In genomic region chr1:220093361-220094015, GRCh38 we compare ENCODE assay signal across 8 cellular contexts. TPM values are rescaled to one million over a fixed set of nuclear protein-coding genes. Genes with fewer than 3 reads are reported as not detected.
DNase-seq lines count a peak whose midpoint lies in the region; ATAC-seq and TF ChIP-seq lines count a peak whose summit lies in the region.

No MANE protein-coding gene starts in this region.

- no peaks in the 10 kb centered on the region for H3K27me3 Mint-ChIP-seq in Calu3 (ENCODE audit: unreplicated experiment)
- H3K27me3 Mint-ChIP-seq in endothelial cell (ENCODE audit: unreplicated experiment) = peaks cover 4% of the 10 kb centered on the region
- H3K27me3 Mint-ChIP-seq in stimulated activated memory B cell treated with anti-CD40 and anti-IgM and Interleukin-4, amounts not matched to agents 10 μg/mL and 1 μg/mL and 100 μg/mL, for 72 hours = no peaks in the 10 kb centered on the region

- in situ Hi-C loops in KBM-7 (cut with MboI; ENCODE audit: low pct_unique_long_range_greater_than_20kb, low sequenced_read_pairs) = no loop called here

- H3K36me3 Mint-ChIP-seq in Calu3 (ENCODE audit: insufficient read depth, unreplicated experiment) (peaks cover 70% of the 10 kb centered on the region), endothelial cell (ENCODE audit: low read depth, unreplicated experiment) (peaks cover 5% of the 10 kb centered on the region)
- peaks cover 13% of the 10 kb centered on the region for H3K36me3 Mint-ChIP-seq in stimulated activated memory B cell treated with anti-CD40 and anti-IgM and Interleukin-4, amounts not matched to agents 10 μg/mL and 1 μg/mL and 100 μg/mL, for 72 hours

- TF ChIP-seq CTCF in Calu3 (IDR thresholded peaks at IDR 0.05; ENCODE audit: unreplicated experiment) (no peak), NB4 (IDR thresholded peaks at IDR 0.05; ENCODE audit: low read depth, low read length) (no peak), endothelial cell (IDR thresholded peaks at IDR 0.05; ENCODE audit: unreplicated experiment) (no peak)

- CTCF ChIA-PET in Calu3 (lab: Charles Lee) = no interaction called here

- peak overlapping the region; percentile 21 for H3K4me3 ChIP-seq in NB4 (ENCODE audit: low read depth, low read length)

- BruUV-seq in Calu3 (replicated peaks; lab: Mats Ljungman, UMichigan) = no TSS peak

- H3K9me3 Mint-ChIP-seq in Calu3 (ENCODE audit: low read depth, unreplicated experiment) (no peaks in the 10 kb centered on the region), endothelial cell (ENCODE audit: unreplicated experiment) (no peaks in the 10 kb centered on the region)
- H3K9me3 Mint-ChIP-seq in stimulated activated memory B cell treated with anti-CD40 and anti-IgM and Interleukin-4, amounts not matched to agents 10 μg/mL and 1 μg/mL and 100 μg/mL, for 72 hours = no peaks in the 10 kb centered on the region

- peak overlapping the region; percentile 81 for H3K4me3 Mint-ChIP-seq in Calu3 (ENCODE audit: low read depth, unreplicated experiment)
- H3K4me3 Mint-ChIP-seq in endothelial cell (ENCODE audit: unreplicated experiment) = peak overlapping the region; percentile 59
- peak overlapping the region; percentile 79 for H3K4me3 Mint-ChIP-seq in stimulated activated memory B cell treated with anti-CD40 and anti-IgM and Interleukin-4, amounts not matched to agents 10 μg/mL and 1 μg/mL and 100 μg/mL, for 72 hours

- intact Hi-C loops in Calu3 (cut with micrococcal nuclease; ENCODE audit: unreplicated experiment) = no loop called here

- no peak overlapping the region for H3K27ac Mint-ChIP-seq in Calu3 (ENCODE audit: unreplicated experiment)
- no peak overlapping the region for H3K27ac Mint-ChIP-seq in endothelial cell (ENCODE audit: unreplicated experiment)
- H3K27ac Mint-ChIP-seq in stimulated activated memory B cell treated with anti-CD40 and anti-IgM and Interleukin-4, amounts not matched to agents 10 μg/mL and 1 μg/mL and 100 μg/mL, for 72 hours = no peak overlapping the region

- DNase-seq in Calu3 (no peak), NB4 (ENCODE audit: low read depth) (no peak), endothelial cell (ENCODE audit: low spot score) (no peak), KBM-7 (no peak), D341Med (ENCODE audit: low spot score) (no peak)

- H3K4me1 Mint-ChIP-seq in Calu3 (ENCODE audit: low read depth, unreplicated experiment) = peaks cover 13% of the 10 kb centered on the region
- H3K4me1 Mint-ChIP-seq in endothelial cell (ENCODE audit: unreplicated experiment) = peaks cover 3% of the 10 kb centered on the region
- peaks cover 31% of the 10 kb centered on the region for H3K4me1 Mint-ChIP-seq in stimulated activated memory B cell treated with anti-CD40 and anti-IgM and Interleukin-4, amounts not matched to agents 10 μg/mL and 1 μg/mL and 100 μg/mL, for 72 hours

- no peak for TF ChIP-seq POLR2A in NB4 (IDR thresholded peaks at IDR 0.05; ENCODE audit: extremely low read depth, insufficient read length)

- ATAC-seq in GM21423 (IDR thresholded peaks at IDR 0.05; ENCODE audit: unreplicated experiment) (peak; percentile 1), HG02852 (IDR thresholded peaks at IDR 0.05; ENCODE audit: unreplicated experiment) (no peak)
- no peak for ATAC-seq in stimulated activated memory B cell treated with anti-CD40 and anti-IgM and Interleukin-4, amounts not matched to agents 10 μg/mL and 1 μg/mL and 100 μg/mL, for 72 hours

RNA-seq across cellular contexts. Expression of gene IARS2, which starts 0.4 kb away (rescaled TPM):
- total RNA-seq in Calu3 (2022) (95.5 and 104 TPM in 2 replicates), endothelial cell (ENCODE audit: unreplicated experiment) (60.3 TPM)

RNA-seq across cellular contexts. Expression of gene BPNT1, which starts 3.9 kb away (rescaled TPM):
- total RNA-seq in Calu3 (2022) (46.9 and 49.9 TPM in 2 replicates), endothelial cell (ENCODE audit: unreplicated experiment) (17.5 TPM)

RNA-seq across cellular contexts. Expression of gene EPRS1, which starts 47.2 kb away (rescaled TPM):
- total RNA-seq in Calu3 (2022) = 143 and 155 TPM in 2 replicates
- 80.9 TPM for total RNA-seq in endothelial cell (ENCODE audit: unreplicated experiment)
